8 cellular contexts compared by ENCODE assay signal in the genomic region with DNA sequence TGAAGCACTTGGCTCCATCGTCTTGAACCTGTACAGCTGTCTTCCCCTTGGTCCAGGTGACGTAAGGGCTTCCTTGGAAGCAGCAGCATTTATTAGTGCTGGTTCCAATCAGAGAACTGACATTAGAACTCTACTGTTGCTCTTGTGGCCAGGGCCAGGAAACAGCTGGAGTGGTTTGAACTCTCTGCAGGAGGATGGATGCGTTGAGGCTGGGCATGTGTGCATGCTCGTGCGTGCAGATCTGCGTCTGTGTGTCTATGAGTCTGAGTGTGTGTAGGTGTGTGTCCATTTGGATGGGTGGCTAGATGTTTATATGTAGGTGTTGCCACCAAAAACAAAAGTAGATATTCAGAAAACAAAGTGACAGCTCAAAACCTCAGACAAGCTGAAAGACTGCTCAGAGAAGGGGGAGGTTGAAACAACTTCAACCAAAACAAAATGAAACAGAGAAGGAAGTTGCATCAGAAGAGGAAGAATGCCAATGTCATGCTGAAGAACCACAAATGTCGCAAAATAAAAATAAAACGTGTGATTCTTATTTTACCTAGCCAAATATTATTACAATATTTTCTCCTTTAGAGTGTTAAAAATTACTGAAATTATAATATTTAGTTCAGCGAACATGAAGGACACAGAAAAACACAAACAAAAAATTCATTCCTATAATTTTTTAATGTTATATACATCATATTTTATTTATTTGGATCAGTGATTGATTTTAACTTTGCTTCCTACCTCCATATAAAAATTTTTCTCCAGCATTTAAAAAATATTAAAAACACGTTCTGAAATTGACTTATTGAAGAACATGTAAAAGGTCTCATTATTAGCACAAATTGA.
DNase-seq lines count a peak whose midpoint lies in the region; ATAC-seq and TF ChIP-seq lines count a peak whose summit lies in the region.

No MANE protein-coding gene starts in this region.

- WGBS in mammary epithelial cell (ENCODE audit: low coverage, missing lambda C conversion rate) = 88% methylated on average over 10 of the region's 10 CpGs
- 67 to 68% methylated on average over 10 of the region's 10 CpGs for WGBS in lower leg skin, 2 donors
- WGBS in trophoblast cell (ENCODE audit: extremely low coverage, insufficient coverage, insufficient read length) = no CpG with 5 or more reads among the region's 10 CpGs

- H3K27me3 Mint-ChIP-seq in MCF 10A (ENCODE audit: insufficient read depth, unreplicated experiment) (no peaks in the 10 kb centered on the region), chondrocyte (ENCODE audit: low read depth) (no peaks in the 10 kb centered on the region)

- H3K27ac Mint-ChIP-seq in MCF 10A (ENCODE audit: low read depth, unreplicated experiment) (peak overlapping the region; percentile 49), chondrocyte (ENCODE audit: unreplicated experiment) (peak overlapping the region; percentile 94)

- intact Hi-C loops in MCF 10A (cut with micrococcal nuclease) = no loop called here
- intact Hi-C loops in mammary epithelial cell (cut with micrococcal nuclease) = loop anchor here (5.0 kb wide), 1 partner anchor 34 kb away; no protein-coding TSS in a partner anchor
- intact Hi-C loops in lower leg skin (cut with DNase I; ENCODE audit: low total_unique reads) = no loop called here

- dilution Hi-C loops in mammary epithelial cell (cut with HindIII; ENCODE audit: low sequenced_read_pairs) = no loop called here

- H3K36me3 Mint-ChIP-seq in MCF 10A (ENCODE audit: insufficient read depth, unreplicated experiment) (no peaks in the 10 kb centered on the region), chondrocyte (ENCODE audit: low read depth) (peaks cover 2% of the 10 kb centered on the region)

- no peak overlapping the region for H3K18ac ChIP-seq in trophoblast cell (ENCODE audit: low read length)

- H3K9me3 Mint-ChIP-seq in MCF 10A (ENCODE audit: unreplicated experiment) (no peaks in the 10 kb centered on the region), chondrocyte (ENCODE audit: low read depth) (no peaks in the 10 kb centered on the region)

- H3K14ac ChIP-seq in trophoblast cell (ENCODE audit: low read length) = no peak overlapping the region

- TF ChIP-seq CTCF in MCF 10A (IDR thresholded peaks at IDR 0.05; ENCODE audit: unreplicated experiment) = no peak
- no peak for TF ChIP-seq CTCF in mammary epithelial cell (conservative IDR thresholded peaks at IDR 0.05 in 1 of 2, IDR thresholded peaks at IDR 0.05 in 1 of 2; ENCODE audit: extremely low read depth in 1 of 2, insufficient read depth in 1 of 2, low read depth in 1 of 2, low read length in 2 of 2)
- no peak for TF ChIP-seq CTCF in chondrocyte (IDR thresholded peaks at IDR 0.05)
- no peak for TF ChIP-seq CTCF in osteoblast (IDR thresholded peaks at IDR 0.05; ENCODE audit: extremely low read depth, low read depth, low read length)
- TF ChIP-seq CTCF in lower leg skin (IDR thresholded peaks at IDR 0.05) = no peak

- no peak overlapping the region for H4K8ac ChIP-seq in trophoblast cell (ENCODE audit: low read depth, low read length)

- DNase-seq in MCF 10A (ENCODE audit: unreplicated experiment) (peak; percentile 57), mammary epithelial cell (no peak), chondrocyte (ENCODE audit: low spot score) (no peak), osteoblast (ENCODE audit: insufficient read length, low spot score, missing footprints) (no peak), lower leg skin (ENCODE audit: low spot score in 2 of 2) (no peak), trophoblast cell (no peak)
- DNase-seq in activated CD4-positive, CD25-positive, alpha-beta regulatory T cell treated with anti-CD3 and anti-CD28 coated beads, Interleukin-2, amount 50 U/mL, for 16 hours (ENCODE audit: low read depth, low spot score) = peak; percentile 24

- no peak overlapping the region for H2BK5ac ChIP-seq in trophoblast cell (ENCODE audit: low read depth, low read length, poor library complexity)

- POLR2A ChIA-PET in MCF 10A (lab: Yijun Ruan, JAX) = interaction anchor here (0.5 kb wide), 1 partner anchor 207 kb away, joined by 3 read pairs; no protein-coding TSS in a partner anchor

- H2AK5ac ChIP-seq in trophoblast cell (ENCODE audit: low read length) = no peak overlapping the region

- H3K4me1 Mint-ChIP-seq in MCF 10A (ENCODE audit: insufficient read depth, unreplicated experiment) = peaks cover 24% of the 10 kb centered on the region
- H3K4me1 Mint-ChIP-seq in chondrocyte (ENCODE audit: low read depth) = peaks cover 30% of the 10 kb centered on the region

- no peak overlapping the region for H3K23ac ChIP-seq in trophoblast cell (ENCODE audit: low read length)

- H4K20me1 ChIP-seq in mammary epithelial cell (ENCODE audit: insufficient read depth, low read length) (no peaks in the 10 kb centered on the region), osteoblast (ENCODE audit: insufficient read depth, low read length) (no peaks in the 10 kb centered on the region)

- CTCF ChIA-PET in MCF 10A (lab: Yijun Ruan, JAX) (no interaction called here), mammary epithelial cell (lab: Charles Lee; ENCODE audit: low non-redundant PET) (no interaction called here)

- no TSS peak for BruUV-seq in MCF 10A (replicated peaks; lab: Mats Ljungman, UMichigan)
- BruUV-seq in mammary epithelial cell (replicated peaks; lab: Mats Ljungman, UMichigan) = no TSS peak

- H3K79me2 ChIP-seq in mammary epithelial cell (ENCODE audit: insufficient read depth, low read length) (no peaks in the 10 kb centered on the region), osteoblast (ENCODE audit: insufficient read depth, low read length) (no peaks in the 10 kb centered on the region), trophoblast cell (ENCODE audit: control insufficient read depth, insufficient read depth, low read length, poor library complexity) (no peaks in the 10 kb centered on the region)

- H3K9me3 ChIP-seq in mammary epithelial cell (replicated peaks; ENCODE audit: insufficient read depth, low read length) = no peaks in the 10 kb centered on the region
- no peaks in the 10 kb centered on the region for H3K9me3 ChIP-seq in osteoblast (ENCODE audit: low read depth, low read length)
- peaks cover 3% of the 10 kb centered on the region for H3K9me3 ChIP-seq in trophoblast cell (ENCODE audit: insufficient read depth, low read depth, low read length)

- no peak overlapping the region for H3K4me3 ChIP-seq in mammary epithelial cell (replicated peaks in 1 of 3; ENCODE audit: insufficient read depth in 1 of 3, low read depth in 2 of 3, low read length in 3 of 3)
- peak overlapping the region; percentile 49 for H3K4me3 ChIP-seq in osteoblast (ENCODE audit: insufficient read depth, low read length)
- no peak overlapping the region for H3K4me3 ChIP-seq in lower leg skin (ENCODE audit: low read depth, poor library complexity, severe bottlenecking)
- H3K4me3 ChIP-seq in trophoblast cell (ENCODE audit: low read depth, low read length) = no peak overlapping the region

- H3K4ac ChIP-seq in trophoblast cell (ENCODE audit: low read depth, low read length) = no peak overlapping the region

- H2BK120ac ChIP-seq in trophoblast cell (ENCODE audit: insufficient read depth, low read length, poor library complexity) = no peak overlapping the region

- H3K4me1 ChIP-seq in mammary epithelial cell (ENCODE audit: insufficient read depth, low read length) (peaks cover 12% of the 10 kb centered on the region), osteoblast (ENCODE audit: insufficient read depth, low read length) (peaks cover 19% of the 10 kb centered on the region), trophoblast cell (ENCODE audit: control insufficient read depth in 1 of 2, insufficient read depth in 2 of 2, low read length in 2 of 2) (peaks cover 0 to 3% of the 10 kb centered on the region in 2 experiments)

- H2BK12ac ChIP-seq in trophoblast cell (ENCODE audit: low read length) = no peak overlapping the region

- TF ChIP-seq POLR2A in lower leg skin (IDR thresholded peaks at IDR 0.05) = no peak

- H4K12ac ChIP-seq in trophoblast cell (ENCODE audit: low read depth, low read length) = no peak overlapping the region

- H2AFZ ChIP-seq in mammary epithelial cell (ENCODE audit: low read depth, low read length) = no peak overlapping the region
- peak overlapping the region; percentile 64 for H2AFZ ChIP-seq in osteoblast (ENCODE audit: low read length)
- H2AFZ ChIP-seq in trophoblast cell (ENCODE audit: insufficient read depth, low read length, poor library complexity) = no peak overlapping the region

- no peak overlapping the region for H3K4me2 ChIP-seq in mammary epithelial cell (ENCODE audit: insufficient read depth, low read depth, low read length)
- H3K4me2 ChIP-seq in osteoblast (ENCODE audit: insufficient read depth, low read length) = peak overlapping the region; percentile 65
- H3K4me2 ChIP-seq in trophoblast cell (ENCODE audit: low read length) = no peak overlapping the region

- H3K4me3 Mint-ChIP-seq in MCF 10A (ENCODE audit: unreplicated experiment) = no peak overlapping the region
- no peak overlapping the region for H3K4me3 Mint-ChIP-seq in chondrocyte (ENCODE audit: unreplicated experiment)

- H3K36me3 ChIP-seq in mammary epithelial cell (ENCODE audit: insufficient read depth, low read length) (no peaks in the 10 kb centered on the region), osteoblast (ENCODE audit: insufficient read depth, low read length) (no peaks in the 10 kb centered on the region), trophoblast cell (ENCODE audit: control insufficient read depth in 1 of 2, insufficient read depth in 2 of 2, low read length in 2 of 2) (no peaks in the 10 kb centered on the region)

- H3K27ac ChIP-seq in mammary epithelial cell (ENCODE audit: insufficient read depth, low read depth, low read length) (no peak overlapping the region), osteoblast (ENCODE audit: low read depth, low read length) (peak overlapping the region; percentile 56), trophoblast cell (ENCODE audit: low read depth, low read length) (no peak overlapping the region)

- H4K91ac ChIP-seq in trophoblast cell (ENCODE audit: low read depth, low read length) = no peak overlapping the region

- no peaks in the 10 kb centered on the region for H3K79me1 ChIP-seq in trophoblast cell (ENCODE audit: low read length)

- H3K9ac ChIP-seq in mammary epithelial cell (ENCODE audit: insufficient read depth, low read length) = no peak overlapping the region
- no peak overlapping the region for H3K9ac ChIP-seq in trophoblast cell (ENCODE audit: low read length)

- in situ Hi-C loops in mammary epithelial cell (cut with MboI; ENCODE audit: low sequenced_read_pairs in 2 of 2) = no loop called here

- peak; percentile 80 for ATAC-seq in HG03460 (IDR thresholded peaks at IDR 0.05; ENCODE audit: unreplicated experiment)

- no peaks in the 10 kb centered on the region for H3K27me3 ChIP-seq in mammary epithelial cell (ENCODE audit: insufficient read depth, low read length)
- no peaks in the 10 kb centered on the region for H3K27me3 ChIP-seq in osteoblast (ENCODE audit: insufficient read depth, low read length)
- H3K27me3 ChIP-seq in trophoblast cell (ENCODE audit: insufficient read depth, low read length) = no peaks in the 10 kb centered on the region

Comparison
In these comparisons a context has a peak if more than half of its experiments do, and no peak if none do; other contexts are left out.
1. DNase-seq: peak in MCF 10A (single experiment) and activated CD4-positive, CD25-positive, alpha-beta regulatory T cell treated with anti-CD3 and anti-CD28 coated beads, Interleukin-2, amount 50 U/mL, for 16 hours (single experiment); none in mammary epithelial cell (single experiment), chondrocyte (single experiment), osteoblast (single experiment), lower leg skin (0 of 2) and trophoblast cell (0 of 2).